In genomic region chr11:27468643-27469332, GRCh38 we compare ENCODE assay signal across 12 cellular contexts. TPM values are rescaled to one million over a fixed set of nuclear protein-coding genes. Genes with fewer than 3 reads are reported as not detected.
A peak's percentile ranks its signal among the peaks of the same experiment; 100 is the strongest.
DNase-seq lines count a peak whose midpoint lies in the region; ATAC-seq, FAIRE-seq and TF ChIP-seq lines count a peak whose summit lies in the region.
"Had no signal": no experiment of that assay in that cellular context is flagged by ENCODE, and none has a peak within 500 bp of the region (broad histone marks: within the 10 kb centered on the region; RNA-seq: fewer than 3 reads in every experiment).

No MANE protein-coding gene starts in this region.

- H3K9me1 ChIP-seq in IMR-90 (ENCODE audit: insufficient read depth, low read length) = no peaks in the 10 kb centered on the region

- 1% methylated on average over 10 of the region's 10 CpGs for WGBS in A549 (ENCODE audit: missing lambda C conversion rate)
- WGBS in IMR-90 (ENCODE audit: extremely low coverage in 2 of 2, insufficient read length in 1 of 2), 2 experiments = no CpG with 5 or more reads among the region's 10 CpGs
- WGBS in mesodermal cell (ENCODE audit: insufficient coverage in 2 of 2), 2 experiments = 67 to 85% methylated on average over 4 to 6 of the region's 10 CpGs

- DNase-seq in A549 (ENCODE audit: low read depth in 1 of 2, low spot score in 1 of 2) (peak in 1 of 2 experiments; percentile 49), IMR-90 (peak; percentile 29), coronary artery (ENCODE audit: low spot score) (no peak), urothelium cell line (ENCODE audit: low spot score) (no peak), GM12891 (ENCODE audit: insufficient read length, low spot score) (no peak), DMS79 treated with DMSO at 0.1 percent for 48 hours (lab: John Stamatoyannopoulos, UW) (no peak), nucleus accumbens (lab: John Stamatoyannopoulos, UW) (no peak)
- DNase-seq: activated CD8-positive, alpha-beta memory T cell treated with anti-CD3 and anti-CD28 coated beads, Interleukin-2, amount 50 U/mL, for 4 hours; NCI-H1092; stimulated activated naive CD4-positive, alpha-beta T cell treated with Interleukin-2 at 50 U/mL for 16 hours had no signal

- H3K18ac ChIP-seq in IMR-90 (ENCODE audit: low read depth, low read length) = no peak overlapping the region

- H3K9me3 ChIP-seq in A549 (no peaks in the 10 kb centered on the region), IMR-90 (ENCODE audit: control insufficient read depth, insufficient read depth, low read length) (no peaks in the 10 kb centered on the region), mesodermal cell (ENCODE audit: control insufficient read depth, low read length) (no peaks in the 10 kb centered on the region)

- dilution Hi-C loops in IMR-90 (cut with HindIII; ENCODE audit: low sequenced_read_pairs, unreplicated experiment) = no loop called here

- no TSS peak for BruUV-seq in IMR-90 (replicated peaks; lab: Mats Ljungman, UMichigan)

- no peak overlapping the region for H2AK9ac ChIP-seq in IMR-90 (replicated peaks; ENCODE audit: low read depth, low read length, poor library complexity)

- POLR2A ChIA-PET in A549 (lab: Yijun Ruan, JAX) (interaction anchor here (0.7 to 1.5 kb wide), 3 partner anchors 73 to 235 kb away, joined by 4 to 6 read pairs (median 4); no protein-coding TSS in a partner anchor), IMR-90 (lab: Charles Lee; ENCODE audit: unreplicated experiment) (no interaction called here)

- H3K27ac ChIP-seq in A549 = peak overlapping the region; percentile 94 to 98
- no peak overlapping the region for H3K27ac ChIP-seq in IMR-90 (ENCODE audit: insufficient read depth, low read length)
- peak overlapping the region in 1 of 2 donors; percentile 55 for H3K27ac ChIP-seq in coronary artery
- peak overlapping the region; percentile 55 for H3K27ac ChIP-seq in mesodermal cell (ENCODE audit: low read depth, low read length, severe bottlenecking)
- H3K27ac ChIP-seq: parathyroid adenoma had no signal

- no peak overlapping the region for H2BK15ac ChIP-seq in IMR-90 (ENCODE audit: low read depth, low read length)

- no peak overlapping the region for H3K4ac ChIP-seq in IMR-90 (ENCODE audit: low read depth, low read length)

- no peak overlapping the region for H2BK120ac ChIP-seq in IMR-90 (ENCODE audit: low read depth, low read length)

- peak overlapping the region; percentile 89 for H3K4me3 ChIP-seq in A549
- no peak overlapping the region for H3K4me3 ChIP-seq in IMR-90 (ENCODE audit: insufficient read depth, low read depth, low read length)
- peak overlapping the region; percentile 93 for H3K4me3 ChIP-seq in coronary artery
- peak overlapping the region; percentile 84 for H3K4me3 ChIP-seq in mesodermal cell (ENCODE audit: extremely low read depth, insufficient read depth, low read length, poor library complexity, severe bottlenecking)

- H4K20me1 ChIP-seq in IMR-90 (ENCODE audit: insufficient read depth, low read length) = no peaks in the 10 kb centered on the region

- ATAC-seq in A549 (no peak), IMR-90 (ENCODE audit: low read depth) (no peak)

- FAIRE-seq in A549 (lab: Jason Lieb, UNC) (no peak), urothelium cell line (lab: Jason Lieb, UNC) (no peak), GM12891 (lab: Jason Lieb, UNC) (no peak)

- H3K27me3 ChIP-seq in IMR-90 (ENCODE audit: control insufficient read depth, insufficient read depth, low read length) = no peaks in the 10 kb centered on the region

- TF ChIP-seq CTCF in A549 (IDR thresholded peaks at IDR 0.05) (no peak), IMR-90 (conservative IDR thresholded peaks at IDR 0.05; ENCODE audit: low read depth, low read length) (no peak), coronary artery (IDR thresholded peaks at IDR 0.05) (no peak)

- no peak overlapping the region for H4K91ac ChIP-seq in IMR-90 (ENCODE audit: insufficient read depth, low read depth, low read length)

- no peak overlapping the region for H4K5ac ChIP-seq in IMR-90 (ENCODE audit: low read depth, low read length)

- H2BK20ac ChIP-seq in IMR-90 (ENCODE audit: low read depth, low read length) = no peak overlapping the region

- CTCF ChIA-PET in A549 (lab: Yijun Ruan, JAX) = interaction anchor here (0.7 to 1.1 kb wide), 5 partner anchors 15 to 285 kb away, joined by 3 to 4 read pairs (median 3); no protein-coding TSS in a partner anchor
- CTCF ChIA-PET in IMR-90 (lab: Yijun Ruan, JAX) = no interaction called here

- peaks cover 54% of the 10 kb centered on the region for H3K4me1 ChIP-seq in A549
- H3K4me1 ChIP-seq in IMR-90 (ENCODE audit: control insufficient read depth, insufficient read depth, low read length) = peaks cover 10% of the 10 kb centered on the region
- H3K4me1 ChIP-seq in mesodermal cell (ENCODE audit: control insufficient read depth, insufficient read depth, low read length, poor library complexity, severe bottlenecking) = peaks cover 30% of the 10 kb centered on the region
- H3K4me1 ChIP-seq: parathyroid adenoma had no signal

- no peak overlapping the region for H4K8ac ChIP-seq in IMR-90 (ENCODE audit: low read depth in 2 of 2, low read length in 2 of 2)

- TF ChIP-seq POLR2A in A549 (IDR thresholded peaks at IDR 0.05; ENCODE audit: low read length) (no peak), IMR-90 (IDR thresholded peaks at IDR 0.05; ENCODE audit: low read depth, low read length) (no peak), GM12891 (IDR thresholded peaks at IDR 0.05; ENCODE audit: low read depth, low read length) (no peak)

- no peak overlapping the region for H3K14ac ChIP-seq in IMR-90 (replicated peaks; ENCODE audit: low read depth, low read length)

- TF ChIP-seq RAD21 in A549 (conservative IDR thresholded peaks at IDR 0.05 in 1 of 2, IDR thresholded peaks at IDR 0.05 in 1 of 2) (no peak), IMR-90 (IDR thresholded peaks at IDR 0.05; ENCODE audit: low read length) (no peak)

- H3K36me3 ChIP-seq in IMR-90 (ENCODE audit: control insufficient read depth, insufficient read depth, low read length) (no peaks in the 10 kb centered on the region), mesodermal cell (ENCODE audit: control insufficient read depth, insufficient read depth, low read length) (peaks cover 17% of the 10 kb centered on the region)

- H3K23ac ChIP-seq in IMR-90 (ENCODE audit: low read depth, low read length) = peak overlapping the region; percentile 35; the same call in 1 of the 2 replicates

- no peak overlapping the region for H2AK5ac ChIP-seq in IMR-90 (ENCODE audit: low read depth, low read length)

- H3K79me1 ChIP-seq in IMR-90 (ENCODE audit: low read depth in 1 of 2, low read length in 2 of 2) = peaks cover 18 to 20% of the 10 kb centered on the region in 2 experiments; a peak in 3 of 4 replicates

- no peak overlapping the region for H2BK5ac ChIP-seq in IMR-90 (ENCODE audit: low read depth, low read length, poor library complexity, severe bottlenecking)

- H2AFZ ChIP-seq in IMR-90 (replicated peaks; ENCODE audit: low read length, poor library complexity) = no peak overlapping the region
- H2AFZ ChIP-seq: parathyroid adenoma had no signal

- intact Hi-C loops in IMR-90 (cut with micrococcal nuclease) = no loop called here

- H3K56ac ChIP-seq in IMR-90 (ENCODE audit: extremely low read depth, insufficient read depth, low read length) = no peak overlapping the region

- in situ Hi-C loops in IMR-90 (cut with MboI; ENCODE audit: low sequenced_read_pairs) = loop anchor here (5.0 kb wide), 1 partner anchor 106 kb away; the partner anchor contains the start of gene CCDC34

- no peak for TF ChIP-seq EP300 in A549 (IDR thresholded peaks at IDR 0.05)

- H3K4me2 ChIP-seq in A549 (peak overlapping the region; percentile 79), IMR-90 (ENCODE audit: low read depth, low read length) (no peak overlapping the region)

- H3K9ac ChIP-seq in IMR-90 (ENCODE audit: low read depth, low read length) = no peak overlapping the region
- H3K9ac ChIP-seq: parathyroid adenoma had no signal

TF ChIP-seq in A549, 52 proteins besides CTCF, POLR2A, EP300 and RAD21 (continues in another document):
- TF ChIP-seq CBX8 (IDR thresholded peaks at IDR 0.05) = no peak
- no peak for TF ChIP-seq ESRRA (IDR thresholded peaks at IDR 0.05; ENCODE audit: borderline replicate concordance, low read length)
- no peak for TF ChIP-seq HOXB13 (CRISPR knock-in tag; IDR thresholded peaks at IDR 0.05; ENCODE audit: low read depth)

TF ChIP-seq in IMR-90, 13 proteins besides CTCF, POLR2A, EP300 and RAD21:
- TF ChIP-seq NFE2L2 (IDR thresholded peaks at IDR 0.05; ENCODE audit: low read depth, low read length) = no peak
- peak; percentile 30; the same call in 1 of the 2 replicates for TF ChIP-seq CEBPB (IDR thresholded peaks at IDR 0.05; ENCODE audit: low read depth, low read length)

TF ChIP-seq in GM12891, 5 proteins besides CTCF, POLR2A, EP300 and RAD21:
- no peak for TF ChIP-seq POLR2AphosphoS5 (IDR thresholded peaks at IDR 0.05; ENCODE audit: low read depth, low read length)

RNA-seq across cellular contexts. Expression of gene LGR4, which starts 3.8 kb away (rescaled TPM):
- 130 and 145 TPM in 2 replicates for polyA plus RNA-seq in A549 (2011; rRNA removed)
- polyA plus RNA-seq in A549 (2012; cell fraction: cytosol; rRNA removed) = 24.3 and 35.8 TPM in 2 replicates
- 30.6 and 51.3 TPM in 2 replicates for polyA plus RNA-seq in A549 (2012; cell fraction: nucleus; rRNA removed)
- polyA plus RNA-seq in A549 (2017; fragmentation: RNase III; extraction: RNeasy Plus Mini Kit Qiagen cat#74134 plus additional on column Dnase treatment) = 40.9 to 43.5 TPM (median 41.2 TPM) in 3 replicates
- polyA minus RNA-seq in A549 (2011; rRNA and poly(A)+ RNA removed) = 241 and 257 TPM in 2 replicates
- total RNA-seq in IMR-90 (2012; rRNA removed) = 6.8 and 8.1 TPM in 2 replicates
- polyA plus RNA-seq in IMR-90 (2012; rRNA removed) = 2.2 and 2.9 TPM in 2 replicates
- polyA plus RNA-seq in IMR-90 (2012; cell fraction: cytosol; rRNA removed) = 0.85 and 0.88 TPM in 2 replicates
- polyA plus RNA-seq in IMR-90 (2012; cell fraction: nucleus; rRNA removed; ENCODE audit: low replicate concordance) = 2.3 and 9.8 TPM in 2 replicates
- polyA plus RNA-seq in mesodermal cell (2013, experiment 1 of 2) = 63.1 TPM
- 73.3 TPM for polyA plus RNA-seq in mesodermal cell (2013, experiment 2 of 2)
- 0.83 TPM for polyA plus RNA-seq in GM12891 (2012; ENCODE audit: low read depth, missing spikeins)

RNA-seq across cellular contexts. Expression of gene LIN7C, which starts 37.8 kb away (rescaled TPM):
- polyA plus RNA-seq in A549 (2011; rRNA removed) (21.2 and 31.0 TPM in 2 replicates), A549 (2017; fragmentation: RNase III; extraction: RNeasy Plus Mini Kit Qiagen cat#74134 plus additional on column Dnase treatment) (9.0 to 10.1 TPM (median 9.7 TPM) in 3 replicates), IMR-90 (2012; rRNA removed) (7.4 and 12.2 TPM in 2 replicates)
- polyA plus RNA-seq in A549 (2012; cell fraction: cytosol; rRNA removed) = 5.5 and 6.2 TPM in 2 replicates
- 2.4 and 6.2 TPM in 2 replicates for polyA plus RNA-seq in A549 (2012; cell fraction: nucleus; rRNA removed)
- polyA minus RNA-seq in A549 (2011; rRNA and poly(A)+ RNA removed) = 10.5 and 11.6 TPM in 2 replicates
- total RNA-seq in IMR-90 (2012; rRNA removed) = 25.5 and 58.3 TPM in 2 replicates
- 2.7 and 4.2 TPM in 2 replicates for polyA plus RNA-seq in IMR-90 (2012; cell fraction: cytosol; rRNA removed)
- polyA plus RNA-seq in IMR-90 (2012; cell fraction: nucleus; rRNA removed; ENCODE audit: low replicate concordance) = 2.0 and 6.9 TPM in 2 replicates
- 16.5 TPM for polyA plus RNA-seq in mesodermal cell (2013, experiment 1 of 2)
- 17.8 TPM for polyA plus RNA-seq in mesodermal cell (2013, experiment 2 of 2)
- polyA plus RNA-seq in GM12891 (2012; ENCODE audit: low read depth, missing spikeins) = 3.0 TPM
